In the genomic region with DNA sequence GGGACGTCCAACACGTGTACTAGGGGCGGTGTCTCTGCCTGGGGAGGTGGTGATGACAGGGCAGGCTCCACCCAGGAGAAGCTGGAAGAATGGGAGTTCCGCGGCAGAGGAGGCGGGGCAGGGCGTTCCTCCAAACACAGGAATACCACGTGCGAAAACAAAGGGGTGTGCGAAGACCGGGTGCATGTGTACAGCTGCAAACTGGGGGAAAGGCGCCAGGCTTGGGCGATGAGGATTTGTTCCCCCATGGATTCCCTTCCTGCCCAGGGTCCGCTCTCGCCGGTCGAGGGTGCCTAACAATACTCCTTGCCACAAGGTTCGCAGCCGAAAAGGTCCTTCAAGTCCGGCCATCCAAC, we compare ENCODE assay signal across 8 cellular contexts. TPM values are rescaled to one million over a fixed set of nuclear protein-coding genes. Genes with fewer than 3 reads are reported as not detected.
A peak's percentile ranks its signal among the peaks of the same experiment; 100 is the strongest.
DNase-seq lines count a peak whose midpoint lies in the region; ATAC-seq, FAIRE-seq and TF ChIP-seq lines count a peak whose summit lies in the region.

No MANE protein-coding gene starts in this region.

- DNase-seq in NCI-H82 treated with DMSO at 0.1 percent for 48 hours (lab: John Stamatoyannopoulos, UW; ENCODE audit: unreplicated experiment) (peak; percentile 60), epithelial cell of proximal tubule (ENCODE audit: low read depth) (peak; percentile 23)
- DNase-seq in activated CD8-positive, alpha-beta memory T cell treated with anti-CD3 and anti-CD28 coated beads, Interleukin-2, amount 50 U/mL, for 4 hours: peak; percentile 54
- DNase-seq in stimulated activated CD8-positive, alpha-beta memory T cell treated with anti-CD3 and anti-CD28 coated beads, Interleukin-7, amount 100 ng/mL, for 48 hours (ENCODE audit: extremely low read depth in 1 of 2, low read depth in 1 of 2): peak; percentile 17 to 45

- TF ChIP-seq CTCF in epithelial cell of proximal tubule (conservative IDR thresholded peaks at IDR 0.05; ENCODE audit: low read depth, low read length): no peak

- peaks cover 4% of the 10 kb centered on the region in 2 donors for H3K36me3 ChIP-seq in mucosa of rectum (ENCODE audit: control insufficient read depth in 2 of 2, insufficient read depth in 2 of 2, low read length in 2 of 2)

- H3K4me1 ChIP-seq in mucosa of rectum (ENCODE audit: control insufficient read depth in 2 of 2, insufficient read depth in 2 of 2, low read length in 2 of 2): peaks cover 11% of the 10 kb centered on the region in 2 donors

- ATAC-seq in GM18868 (IDR thresholded peaks at IDR 0.05; ENCODE audit: unreplicated experiment) (peak; percentile 1), HG03571 (IDR thresholded peaks at IDR 0.05; ENCODE audit: unreplicated experiment) (peak; percentile 9)

- H3K9ac ChIP-seq in mucosa of rectum (ENCODE audit: low read depth in 1 of 2, low read length in 2 of 2): peak overlapping the region; percentile 72 to 89

- peak; percentile 3 for FAIRE-seq in A204.1 (lab: Jason Lieb, UNC)

- peak overlapping the region; percentile 59 to 61 for H3K27ac ChIP-seq in mucosa of rectum (ENCODE audit: low read depth in 2 of 2, low read length in 2 of 2)

- H3K4me3 ChIP-seq in epithelial cell of proximal tubule (ENCODE audit: low read depth, low read length) (peak overlapping the region; percentile 91), mucosa of rectum (ENCODE audit: low read length in 2 of 2) (peak overlapping the region; percentile 93 to 96)

- no peaks in the 10 kb centered on the region for H3K27me3 ChIP-seq in mucosa of rectum (ENCODE audit: control insufficient read depth in 2 of 2, insufficient read depth in 2 of 2, low read length in 2 of 2)

- no peaks in the 10 kb centered on the region for H3K9me3 ChIP-seq in mucosa of rectum (ENCODE audit: control insufficient read depth in 2 of 2, low read length in 2 of 2)

RNA-seq across cellular contexts. Expression of a gene that starts 0.5 kb away (rescaled TPM):
- total RNA-seq in epithelial cell of proximal tubule: 22.6 and 34.0 TPM in 2 replicates

RNA-seq across cellular contexts. Expression of a gene that starts 53.8 kb away (rescaled TPM):
- 14.7 and 20.5 TPM in 2 replicates for total RNA-seq in epithelial cell of proximal tubule

RNA-seq across cellular contexts. Expression of a gene that starts 57.7 kb away (rescaled TPM):
- 16.1 and 17.4 TPM in 2 replicates for total RNA-seq in epithelial cell of proximal tubule

Comparison
In these comparisons a context has a peak if more than half of its experiments do, and no peak if none do; other contexts are left out.
1. Peak in every context shown above with its lines: DNase-seq, ATAC-seq, H3K4me3 ChIP-seq and H3K27ac ChIP-seq.